ENCODE assay signal across 27 cellular contexts in the genomic region with DNA sequence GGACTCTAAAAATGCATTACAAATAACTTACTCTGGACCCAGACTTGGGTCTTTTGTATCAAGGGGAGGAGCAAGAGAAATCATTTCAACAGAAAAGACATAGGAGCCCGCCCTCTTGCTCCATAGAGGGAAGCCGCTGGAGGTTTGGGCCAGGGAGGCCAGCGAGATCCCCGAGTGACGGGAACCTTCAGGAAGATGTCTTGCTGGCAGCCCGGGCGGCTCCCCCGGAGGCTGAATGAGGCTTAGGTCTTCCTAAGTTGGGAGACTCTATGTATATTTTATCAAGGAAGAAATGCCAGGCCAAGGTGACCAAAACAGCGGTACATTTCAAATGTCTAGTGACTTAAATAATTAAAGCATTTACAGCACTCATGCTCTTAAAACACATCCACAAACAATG.
"Had no signal": no experiment of that assay in that cellular context is flagged by ENCODE, and none has a peak within 500 bp of the region (broad histone marks: within the 10 kb centered on the region; RNA-seq: fewer than 3 reads in every experiment).

No MANE protein-coding gene starts in this region.

- H3K36me3 Mint-ChIP-seq: naive thymus-derived CD4-positive, alpha-beta T cell; stimulated activated naive B cell treated with anti-CD40 and anti-IgM and Interleukin-4, amounts not matched to agents 10 μg/mL and 1 μg/mL and 100 μg/mL, for 72 hours had no signal

- H3K4me3 Mint-ChIP-seq: activated CD4-positive, alpha-beta memory T cell treated with anti-CD3 and anti-CD28 coated beads, Interleukin-2, amount 10 ng/mL, durations not matched to agents 7 days and 5 days; activated CD4-positive, alpha-beta T cell treated with anti-CD3 and anti-CD28 coated beads, Interleukin-2, amount 10 ng/mL, durations not matched to agents 7 days and 5 days; activated T-cell treated with anti-CD3 and anti-CD28 coated beads, Interleukin-2, amount 50 U/mL, for 24 hours; effector memory CD8-positive, alpha-beta T cell; naive thymus-derived CD4-positive, alpha-beta T cell; stimulated activated naive B cell treated with anti-CD40 and anti-IgM and Interleukin-4, amounts not matched to agents 10 μg/mL and 1 μg/mL and 100 μg/mL, for 72 hours; T-helper 1 cell treated with Interleukin-12 subunit alpha and Interleukin-12 subunit beta and Interleukin-4 antibody, amounts not matched to agents 30 μg/mL and 1 μg/mL, for 36 hours had no signal

- ATAC-seq: effector memory CD8-positive, alpha-beta T cell; esophagus mucosa; foreskin keratinocyte; left cardiac atrium; naive thymus-derived CD4-positive, alpha-beta T cell; right cardiac atrium; stimulated activated naive B cell treated with anti-CD40 and anti-IgM and Interleukin-4, amounts not matched to agents 10 μg/mL and 1 μg/mL and 100 μg/mL, for 72 hours; upper lobe of right lung had no signal

- H3K4me3 ChIP-seq: coronary artery, dorsolateral prefrontal cortex, suprapubic skin, tibial artery, upper lobe of right lung had no signal

- H3K27ac Mint-ChIP-seq: activated CD4-positive, alpha-beta memory T cell treated with anti-CD3 and anti-CD28 coated beads, Interleukin-2, amount 10 ng/mL, durations not matched to agents 7 days and 5 days; activated CD4-positive, alpha-beta T cell treated with anti-CD3 and anti-CD28 coated beads, Interleukin-2, amount 10 ng/mL, durations not matched to agents 7 days and 5 days; activated T-cell treated with anti-CD3 and anti-CD28 coated beads, Interleukin-2, amount 50 U/mL, for 24 hours; effector memory CD8-positive, alpha-beta T cell; naive thymus-derived CD4-positive, alpha-beta T cell; T-helper 1 cell treated with Interleukin-12 subunit alpha and Interleukin-12 subunit beta and Interleukin-4 antibody, amounts not matched to agents 30 μg/mL and 1 μg/mL, for 36 hours had no signal

- DNase-seq: activated CD4-positive, alpha-beta memory T cell treated with anti-CD3 and anti-CD28 coated beads, Interleukin-2, amount 10 ng/mL, durations not matched to agents 7 days and 5 days; activated CD4-positive, alpha-beta T cell treated with anti-CD3 and anti-CD28 coated beads, Interleukin-2, amount 10 ng/mL, durations not matched to agents 7 days and 5 days; activated CD4-positive, CD25-positive, alpha-beta regulatory T cell treated with anti-CD3 and anti-CD28 coated beads, Interleukin-2, amount 50 U/mL, for 72 hours; activated CD8-positive, alpha-beta memory T cell treated with anti-CD3 and anti-CD28 coated beads, Interleukin-2, amount 50 U/mL, for 48 hours; activated gamma-delta T cell; activated naive CD4-positive, alpha-beta T cell treated with anti-CD3 and anti-CD28 coated beads, Interleukin-2, amount 50 U/mL, for 16 hours; activated T-cell treated with anti-CD3 and anti-CD28 coated beads, Interleukin-2, amount 50 U/mL, for 24 hours; amniotic stem cell; brain microvascular endothelial cell; dorsolateral prefrontal cortex; effector memory CD8-positive, alpha-beta T cell; foreskin keratinocyte; left cardiac atrium; midbrain; naive thymus-derived CD4-positive, alpha-beta T cell; right cardiac atrium; stimulated activated CD4-positive, alpha-beta T cell treated with anti-CD3 and anti-CD28 coated beads, Interleukin-15, amount 100 ng/mL, for 24 hours; stimulated activated CD4-positive, alpha-beta T cell treated with anti-CD3 and anti-CD28 coated beads, Interleukin-2, amount 100 ng/mL, for 24 hours; stimulated activated naive B cell treated with anti-CD40 and anti-IgM and Interleukin-4, amounts not matched to agents 10 μg/mL and 1 μg/mL and 100 μg/mL, for 72 hours; T-helper 9 cell; tibial artery; upper lobe of right lung had no signal

- H3K36me3 ChIP-seq: brain microvascular endothelial cell, suprapubic skin, tibial artery, upper lobe of right lung, WERI-Rb-1 had no signal

- H3K27me3 ChIP-seq: brain microvascular endothelial cell, foreskin keratinocyte, upper lobe of right lung had no signal

- H3K4me1 Mint-ChIP-seq: activated CD4-positive, alpha-beta memory T cell treated with anti-CD3 and anti-CD28 coated beads, Interleukin-2, amount 10 ng/mL, durations not matched to agents 7 days and 5 days; activated CD4-positive, alpha-beta T cell treated with anti-CD3 and anti-CD28 coated beads, Interleukin-2, amount 10 ng/mL, durations not matched to agents 7 days and 5 days had no signal

- H3K9me3 ChIP-seq: suprapubic skin, tibial artery, upper lobe of right lung had no signal

- H3K27ac ChIP-seq: brain microvascular endothelial cell, coronary artery, dorsolateral prefrontal cortex, foreskin keratinocyte, suprapubic skin, tibial artery, upper lobe of right lung, WERI-Rb-1 had no signal

- H3K9me3 Mint-ChIP-seq: activated CD4-positive, alpha-beta memory T cell treated with anti-CD3 and anti-CD28 coated beads, Interleukin-2, amount 10 ng/mL, durations not matched to agents 7 days and 5 days; activated CD4-positive, alpha-beta T cell treated with anti-CD3 and anti-CD28 coated beads, Interleukin-2, amount 10 ng/mL, durations not matched to agents 7 days and 5 days; activated T-cell treated with anti-CD3 and anti-CD28 coated beads, Interleukin-2, amount 50 U/mL, for 24 hours; effector memory CD8-positive, alpha-beta T cell; stimulated activated naive B cell treated with anti-CD40 and anti-IgM and Interleukin-4, amounts not matched to agents 10 μg/mL and 1 μg/mL and 100 μg/mL, for 72 hours; T-helper 1 cell treated with Interleukin-12 subunit alpha and Interleukin-12 subunit beta and Interleukin-4 antibody, amounts not matched to agents 30 μg/mL and 1 μg/mL, for 36 hours had no signal

- H3K4me1 ChIP-seq: foreskin keratinocyte, suprapubic skin, tibial artery, upper lobe of right lung had no signal
